In genomic region chr12:75658286-75658685, GRCh38 we compare ENCODE assay signal across 1 cellular context.
TF ChIP-seq lines count a peak whose summit lies in the region.

No MANE protein-coding gene starts in this region.

TF ChIP-seq in WTC11, 78 proteins besides CTCF, POLR2A, EP300 and RAD21:
- TF ChIP-seq ATF2 (CRISPR knock-in tag; IDR thresholded peaks at IDR 0.05; ENCODE audit: borderline replicate concordance, low read depth) (no peak), ESRRA (CRISPR knock-in tag; IDR thresholded peaks at IDR 0.05; ENCODE audit: borderline replicate concordance) (no peak), ATF6 (CRISPR knock-in tag; IDR thresholded peaks at IDR 0.05) (no peak), MLX (CRISPR knock-in tag; IDR thresholded peaks at IDR 0.05) (no peak), JAZF1 (CRISPR knock-in tag; IDR thresholded peaks at IDR 0.05) (no peak), GABPB1 (CRISPR knock-in tag; IDR thresholded peaks at IDR 0.05) (no peak), ZNF219 (CRISPR knock-in tag; IDR thresholded peaks at IDR 0.05; ENCODE audit: borderline replicate concordance) (no peak), PRRX2 (CRISPR knock-in tag; IDR thresholded peaks at IDR 0.05) (no peak), SOX15 (CRISPR knock-in tag; IDR thresholded peaks at IDR 0.05) (no peak), HMGXB4 (CRISPR knock-in tag; IDR thresholded peaks at IDR 0.05) (no peak), ZNF232 (CRISPR knock-in tag; IDR thresholded peaks at IDR 0.05) (no peak), USF2 (CRISPR knock-in tag; IDR thresholded peaks at IDR 0.05) (no peak), HMGA2 (CRISPR knock-in tag; IDR thresholded peaks at IDR 0.05) (no peak), GTF2I (CRISPR knock-in tag; conservative IDR thresholded peaks at IDR 0.05) (no peak), PREB (CRISPR knock-in tag; IDR thresholded peaks at IDR 0.05; ENCODE audit: borderline replicate concordance) (no peak), FOXP4 (CRISPR knock-in tag; IDR thresholded peaks at IDR 0.05) (no peak)
